In the genomic region with DNA sequence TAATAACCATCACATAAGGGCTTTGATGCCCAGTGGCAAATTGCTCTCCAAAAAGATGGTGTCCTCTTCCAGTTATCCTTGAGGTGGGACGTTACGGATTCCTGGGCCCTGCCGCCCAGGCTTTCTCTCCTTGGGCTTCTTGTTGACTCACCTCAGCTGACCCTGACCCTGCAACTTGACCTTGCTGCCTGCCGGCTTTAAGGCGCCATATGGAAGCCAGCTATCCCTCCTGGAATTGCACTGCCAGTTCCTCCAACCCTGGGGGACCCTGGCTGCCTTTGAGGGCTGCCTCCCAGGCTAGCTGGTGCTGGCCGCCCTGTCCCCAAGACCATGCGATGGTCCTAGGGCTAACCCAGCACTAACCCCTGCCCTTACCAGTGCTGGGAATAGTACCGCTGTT, we compare ENCODE assay signal across 30 cellular contexts. TPM values are rescaled to one million over a fixed set of nuclear protein-coding genes. Genes with fewer than 3 reads are reported as not detected.
"Had no signal": no experiment of that assay in that cellular context is flagged by ENCODE, and none has a peak within 500 bp of the region (broad histone marks: within the 10 kb centered on the region; RNA-seq: fewer than 3 reads in every experiment).

No MANE protein-coding gene starts in this region.

- H3K27ac Mint-ChIP-seq: activated naive CD4-positive, alpha-beta T cell treated with anti-CD3 and anti-CD28 coated beads for 36 hours; activated naive CD8-positive, alpha-beta T cell treated with anti-CD3 and anti-CD28 coated beads for 36 hours; brain; effector memory CD8-positive, alpha-beta T cell; naive B cell; nephron progenitor cell; T-helper 2 cell treated with Interferon-gamma antibody and Interleukin-4, amounts not matched to agents 5 μg/mL and 100 μg/mL, for 36 hours had no signal

- H3K36me3 Mint-ChIP-seq: activated naive CD8-positive, alpha-beta T cell treated with anti-CD3 and anti-CD28 coated beads for 36 hours; naive B cell had no signal

- H3K4me1 Mint-ChIP-seq: activated naive CD8-positive, alpha-beta T cell treated with anti-CD3 and anti-CD28 coated beads for 36 hours had no signal

- H3K4me3 ChIP-seq: adrenal gland, cardiac muscle cell, gastrocnemius medialis, heart left ventricle, lung, pancreas, psoas muscle, thoracic aorta, upper lobe of left lung, vagina had no signal

- H3K36me3 ChIP-seq: adrenal gland, cardiac muscle cell, gastrocnemius medialis, heart left ventricle, pancreas, vagina had no signal

- ATAC-seq: effector memory CD8-positive, alpha-beta T cell; gastrocnemius medialis; heart left ventricle; left lobe of liver; pancreas; psoas muscle; right cardiac atrium; stimulated activated naive CD8-positive, alpha-beta T cell treated with anti-CD3 and anti-CD28 coated beads, Interleukin-15, Interleukin-2, amounts not matched to agents 100 U/mL and 50 U/mL, for 24 hours had no signal

- DNase-seq: activated CD4-positive, alpha-beta T cell treated with anti-CD3 and anti-CD28 coated beads for 4 hours; activated CD4-positive, alpha-beta T cell treated with anti-CD3 and anti-CD28 coated beads, Interleukin-2, amount 50 U/mL, for 4 hours; activated effector memory CD4-positive, alpha-beta T cell treated with Interleukin-2 at 50 U/mL for 16 hours; activated naive CD4-positive, alpha-beta T cell treated with anti-CD3 and anti-CD28 coated beads for 36 hours; activated naive CD8-positive, alpha-beta T cell treated with anti-CD3 and anti-CD28 coated beads for 36 hours; cerebellar nuclear complex; cortex of kidney; effector memory CD8-positive, alpha-beta T cell; erythroblast; gastrocnemius medialis; kidney glomerular epithelial cell; naive B cell; nephron progenitor cell; pancreas; psoas muscle; right cardiac atrium; stimulated activated CD4-positive, alpha-beta T cell treated with anti-CD3 and anti-CD28 coated beads, Interleukin-12 subunit alpha, Interleukin-12 subunit beta, amount 100 ng/mL, for 4 hours; stimulated activated CD4-positive, alpha-beta T cell treated with anti-CD3 and anti-CD28 coated beads, Interleukin-4, amount 100 ng/mL, for 1 hour; stimulated activated naive CD8-positive, alpha-beta T cell treated with anti-CD3 and anti-CD28 coated beads, Interleukin-15, Interleukin-2, amounts not matched to agents 100 U/mL and 50 U/mL, for 24 hours; T-helper 1 cell; upper lobe of left lung had no signal

- H3K9me3 ChIP-seq: adrenal gland, gastrocnemius medialis, heart left ventricle, pancreas, psoas muscle, thoracic aorta, upper lobe of left lung, vagina had no signal

- H3K27me3 ChIP-seq: adrenal gland, cardiac muscle cell, gastrocnemius medialis, heart left ventricle, pancreas, upper lobe of left lung, vagina had no signal

- H3K27ac ChIP-seq: cardiac muscle cell, gastrocnemius medialis, heart left ventricle, pancreas, psoas muscle, thoracic aorta, upper lobe of left lung, vagina had no signal

- H3K9me3 Mint-ChIP-seq: activated naive CD4-positive, alpha-beta T cell treated with anti-CD3 and anti-CD28 coated beads for 36 hours; activated naive CD8-positive, alpha-beta T cell treated with anti-CD3 and anti-CD28 coated beads for 36 hours; brain; effector memory CD8-positive, alpha-beta T cell; naive B cell; nephron progenitor cell; T-helper 2 cell treated with Interferon-gamma antibody and Interleukin-4, amounts not matched to agents 5 μg/mL and 100 μg/mL, for 36 hours had no signal

- H3K27me3 Mint-ChIP-seq: activated naive CD8-positive, alpha-beta T cell treated with anti-CD3 and anti-CD28 coated beads for 36 hours; brain; naive B cell had no signal

- H3K4me1 ChIP-seq: adrenal gland, gastrocnemius medialis, pancreas, psoas muscle, upper lobe of left lung had no signal

- H3K4me3 Mint-ChIP-seq: activated naive CD4-positive, alpha-beta T cell treated with anti-CD3 and anti-CD28 coated beads for 36 hours; activated naive CD8-positive, alpha-beta T cell treated with anti-CD3 and anti-CD28 coated beads for 36 hours; brain; effector memory CD8-positive, alpha-beta T cell; naive B cell; nephron progenitor cell; T-helper 2 cell treated with Interferon-gamma antibody and Interleukin-4, amounts not matched to agents 5 μg/mL and 100 μg/mL, for 36 hours had no signal

RNA-seq across cellular contexts. Expression of a gene that starts 28.3 kb away (rescaled TPM):
- total RNA-seq: activated naive CD4-positive, alpha-beta T cell treated with anti-CD3 and anti-CD28 coated beads for 36 hours had no signal
